13 cellular contexts compared by ENCODE assay signal in the genomic region with DNA sequence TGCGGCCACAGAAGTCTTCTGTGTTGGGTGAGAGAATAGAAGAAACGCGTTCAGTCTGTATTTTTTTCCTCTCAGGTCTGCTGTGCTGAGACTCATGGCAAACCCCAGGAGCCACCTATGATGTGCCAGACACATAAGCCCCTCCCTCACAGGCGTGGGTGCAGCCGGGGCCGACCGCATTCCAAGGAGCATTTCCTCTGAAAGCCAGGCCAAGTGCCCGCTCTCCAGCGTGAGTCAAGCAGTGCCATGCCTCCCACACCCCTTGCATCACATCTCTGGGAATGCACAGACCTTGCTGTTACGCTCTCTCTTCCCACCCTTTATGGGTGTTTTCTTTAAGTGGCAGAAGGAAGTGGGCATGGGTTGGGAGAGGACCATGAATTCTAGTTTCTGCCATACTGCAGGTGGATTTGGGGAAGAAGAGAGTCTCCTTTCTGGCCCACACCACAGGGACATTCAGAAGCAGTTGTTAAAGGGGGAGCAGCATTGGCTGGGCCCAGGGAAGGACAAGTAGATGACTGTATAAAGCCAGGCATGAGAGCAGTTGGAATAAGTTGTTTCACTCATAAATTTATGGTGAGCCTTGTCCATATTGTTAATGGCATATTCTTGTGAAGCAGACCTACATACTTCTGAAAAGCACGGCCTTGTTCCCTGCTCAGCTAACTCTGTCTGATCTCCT. TPM values are rescaled to one million over a fixed set of nuclear protein-coding genes. Genes with fewer than 3 reads are reported as not detected.
DNase-seq lines count a peak whose midpoint lies in the region; ATAC-seq and TF ChIP-seq lines count a peak whose summit lies in the region.
"Had no signal": no experiment of that assay in that cellular context is flagged by ENCODE, and none has a peak within 500 bp of the region (broad histone marks: within the 10 kb centered on the region; RNA-seq: fewer than 3 reads in every experiment).

No MANE protein-coding gene starts in this region.

- H3K23ac ChIP-seq in neuronal stem cell (ENCODE audit: low read depth, low read length, poor library complexity): no peak overlapping the region

- no peak overlapping the region for H3K18ac ChIP-seq in neuronal stem cell (ENCODE audit: low read length)

- H3K4me3 ChIP-seq in left ventricle myocardium inferior (no peak overlapping the region), aorta (ENCODE audit: low read length in 2 of 2) (no peak overlapping the region), neuronal stem cell (ENCODE audit: low read length in 2 of 2) (no peak overlapping the region)
- H3K4me3 ChIP-seq: body of pancreas had no signal

- no peak overlapping the region for H4K91ac ChIP-seq in neuronal stem cell (ENCODE audit: low read depth, low read length, poor library complexity)

- H3K4me2 ChIP-seq in neuronal stem cell (ENCODE audit: insufficient read depth, low read length, poor library complexity, severe bottlenecking): no peak overlapping the region

- H2AK5ac ChIP-seq in neuronal stem cell (ENCODE audit: low read depth, low read length): no peak overlapping the region

- no peak overlapping the region for H3K9ac ChIP-seq in neuronal stem cell (ENCODE audit: low read depth, low read length, poor library complexity)

- no peak overlapping the region for H3K27ac ChIP-seq in left ventricle myocardium inferior (replicated peaks)
- peak overlapping the region in 1 of 2 donors; percentile 71 for H3K27ac ChIP-seq in aorta (ENCODE audit: low read depth in 1 of 2, low read length in 2 of 2)
- no peak overlapping the region for H3K27ac ChIP-seq in neuronal stem cell (replicated peaks; ENCODE audit: low read length)
- H3K27ac ChIP-seq: 22Rv1, body of pancreas had no signal

- DNase-seq in Right ventricle myocardium inferior (ENCODE audit: missing footprints) (peak; percentile 70), left ventricle myocardium inferior (no peak), amniotic epithelial cell (ENCODE audit: low read depth) (peak; percentile 99), kidney glomerular epithelial cell (lab: John Stamatoyannopoulos, UW) (peak; percentile 99), aorta (peak; percentile 82 to 84), neuronal stem cell (ENCODE audit: low spot score) (no peak), hypothalamus (lab: John Stamatoyannopoulos, UW) (no peak)
- DNase-seq: activated CD4-positive, alpha-beta memory T cell treated with anti-CD3 and anti-CD28 coated beads, Interleukin-2, amount 10 ng/mL, durations not matched to agents 7 days and 5 days; retina; stimulated activated naive CD4-positive, alpha-beta T cell treated with Interleukin-2 at 50 U/mL for 16 hours had no signal

- H2BK120ac ChIP-seq in neuronal stem cell (ENCODE audit: low read depth, low read length): no peak overlapping the region

- H2AFZ ChIP-seq in neuronal stem cell (ENCODE audit: low read length): no peak overlapping the region

- 11 to 15% methylated on average over 11 of the region's 11 CpGs for WGBS in aorta, 2 donors
- WGBS in neuronal stem cell (ENCODE audit: extremely low coverage in 2 of 2, insufficient read length in 2 of 2, insufficient replicate concordance in 1 of 2), 2 donors: no CpG with 5 or more reads among the region's 11 CpGs

- no peaks in the 10 kb centered on the region for H3K36me3 ChIP-seq in left ventricle myocardium inferior
- H3K36me3 ChIP-seq in aorta (ENCODE audit: control insufficient read depth in 1 of 2, insufficient read depth in 2 of 2, low read length in 1 of 2): no peaks in the 10 kb centered on the region
- no peaks in the 10 kb centered on the region for H3K36me3 ChIP-seq in neuronal stem cell (replicated peaks in 1 of 2; ENCODE audit: control insufficient read depth in 2 of 2, insufficient read depth in 2 of 2, low read length in 2 of 2)

- H3K4me1 ChIP-seq in left ventricle myocardium inferior (no peaks in the 10 kb centered on the region), aorta (ENCODE audit: control insufficient read depth in 1 of 2, insufficient read depth in 2 of 2, low read length in 2 of 2) (peaks cover 0 to 6% of the 10 kb centered on the region in 2 donors), neuronal stem cell (ENCODE audit: control insufficient read depth in 2 of 2, insufficient read depth in 1 of 2, low read depth in 1 of 2, low read length in 2 of 2) (peaks cover 0 to 2% of the 10 kb centered on the region in 2 donors)
- H3K4me1 ChIP-seq: body of pancreas had no signal

- H3K4ac ChIP-seq in neuronal stem cell (ENCODE audit: low read length): no peak overlapping the region

- ATAC-seq in Right ventricle myocardium inferior (no peak), aorta (ENCODE audit: low FRiP score) (no peak), HG02852 (IDR thresholded peaks at IDR 0.05; ENCODE audit: unreplicated experiment) (no peak)
- ATAC-seq: body of pancreas had no signal

- TF ChIP-seq CTCF in left ventricle myocardium inferior (IDR thresholded peaks at IDR 0.05; ENCODE audit: borderline replicate concordance): no peak

- peaks cover 65% of the 10 kb centered on the region for H3K27me3 ChIP-seq in left ventricle myocardium inferior (ENCODE audit: low read depth)
- no peaks in the 10 kb centered on the region for H3K27me3 ChIP-seq in aorta (ENCODE audit: control insufficient read depth in 1 of 2, insufficient read depth in 2 of 2, low read length in 1 of 2)
- H3K27me3 ChIP-seq in neuronal stem cell (ENCODE audit: control insufficient read depth in 3 of 3, insufficient read depth in 3 of 3, low read depth in 1 of 3, low read length in 3 of 3): no peaks in the 10 kb centered on the region
- H3K27me3 ChIP-seq: body of pancreas had no signal

- no peak overlapping the region for H4K8ac ChIP-seq in neuronal stem cell (ENCODE audit: low read depth, low read length)

- no peak overlapping the region for H2BK5ac ChIP-seq in neuronal stem cell (ENCODE audit: low read length)

- H3K79me1 ChIP-seq in neuronal stem cell (ENCODE audit: low read depth, low read length): no peaks in the 10 kb centered on the region

- intact Hi-C loops in Right ventricle myocardium inferior (cut with DNase I) (no loop called here), left ventricle myocardium inferior (cut with micrococcal nuclease) (no loop called here), aorta (cut with DNase I) (no loop called here)

- H3K9me3 ChIP-seq in left ventricle myocardium inferior (replicated peaks) (no peaks in the 10 kb centered on the region), aorta (ENCODE audit: control insufficient read depth, low read length) (no peaks in the 10 kb centered on the region), neuronal stem cell (replicated peaks in 1 of 2; ENCODE audit: control insufficient read depth in 2 of 2, insufficient read depth in 1 of 2, low read depth in 1 of 2, low read length in 2 of 2) (no peaks in the 10 kb centered on the region)
- H3K9me3 ChIP-seq: body of pancreas had no signal

- H2BK12ac ChIP-seq in neuronal stem cell (ENCODE audit: low read length): no peak overlapping the region

- no peak overlapping the region for H3K14ac ChIP-seq in neuronal stem cell (ENCODE audit: low read length)

- H2BK15ac ChIP-seq in neuronal stem cell (ENCODE audit: low read length): no peak overlapping the region

RNA-seq across cellular contexts. Expression of a gene that starts 37.1 kb away (rescaled TPM):
- total RNA-seq in Right ventricle myocardium inferior (0.43 TPM), left ventricle myocardium inferior (0.66 TPM), aorta (under 1 TPM; 0.23 to 0.63 TPM)
- polyA plus RNA-seq in aorta: under 1 TPM in 1 of 2 donors, not detected in 1; 0.38 TPM
- 0.53 TPM for polyA plus RNA-seq in neuronal stem cell (2013, experiment 1 of 2)
- polyA plus RNA-seq in neuronal stem cell (2013, experiment 2 of 2): 0.54 TPM
- total RNA-seq: body of pancreas had no signal

Comparison
In these comparisons a context has a peak if more than half of its experiments do, and no peak if none do; other contexts are left out.
1. DNase-seq: peak in Right ventricle myocardium inferior (single experiment), amniotic epithelial cell (single experiment), kidney glomerular epithelial cell (single experiment) and aorta (2 of 2); none in left ventricle myocardium inferior (single experiment), neuronal stem cell (single experiment) and hypothalamus (0 of 51).